Comparison of ENCODE assay signal across 8 cellular contexts in the genomic region with DNA sequence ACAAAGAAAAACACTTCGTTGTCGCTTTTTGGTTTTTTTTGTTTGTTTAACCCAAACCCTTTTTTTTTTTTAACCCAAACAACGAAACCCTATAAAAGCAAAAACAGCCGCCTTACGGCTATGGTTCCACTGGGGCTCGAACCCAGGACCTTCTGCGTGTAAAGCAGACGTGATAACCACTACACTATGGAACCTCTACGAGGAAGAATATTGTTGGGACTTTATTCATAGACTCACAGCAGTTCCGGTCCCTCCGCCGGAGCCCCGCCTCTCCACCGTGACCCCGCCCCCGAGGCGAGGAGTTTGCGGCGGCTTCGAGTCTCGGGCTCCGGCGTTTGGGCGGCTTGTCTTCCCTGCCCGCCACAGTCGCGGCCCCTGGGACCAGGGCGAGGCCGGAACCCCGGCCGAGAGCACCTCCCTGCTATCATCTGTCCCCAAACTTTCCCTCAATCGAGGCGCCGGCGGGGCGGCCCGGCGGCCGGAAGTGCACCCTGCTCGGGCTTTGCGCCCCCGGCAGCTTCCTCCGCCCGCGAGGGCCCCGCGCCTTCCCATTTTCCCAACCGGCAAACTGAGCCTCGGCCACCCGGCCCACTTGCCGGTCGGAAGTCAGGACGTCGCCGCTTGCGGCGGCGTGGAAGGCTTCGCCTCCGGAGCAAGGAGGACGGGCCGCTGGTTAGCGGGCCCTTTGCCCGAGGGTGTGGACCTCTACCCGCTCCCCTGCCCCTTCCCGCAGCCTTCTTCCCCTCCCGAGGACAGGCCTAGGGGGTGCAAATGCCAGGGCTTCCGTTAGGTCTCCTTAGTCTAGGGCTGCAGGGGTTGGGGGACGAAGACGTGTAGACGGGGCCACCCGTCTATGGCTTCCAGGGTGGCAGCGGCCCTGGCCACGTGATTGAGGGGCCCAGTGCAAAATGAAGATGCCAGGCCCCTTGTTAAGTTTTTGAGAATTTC. TPM values are rescaled to one million over a fixed set of nuclear protein-coding genes. Genes with fewer than 3 reads are reported as not detected.
DNase-seq lines count a peak whose midpoint lies in the region; ATAC-seq and TF ChIP-seq lines count a peak whose summit lies in the region.

No MANE protein-coding gene starts in this region.

- H3K9me3 Mint-ChIP-seq in neural progenitor cell, result peaks cover 16% of the 10 kb centered on the region

- no peaks in the 10 kb centered on the region for H3K79me1 ChIP-seq in IMR-90 (ENCODE audit: low read depth in 1 of 2, low read length in 2 of 2)

- H3K9me1 ChIP-seq in IMR-90 (ENCODE audit: insufficient read depth, low read length), result no peaks in the 10 kb centered on the region

- H3K9ac ChIP-seq in IMR-90 (ENCODE audit: low read depth, low read length), result peak overlapping the region; percentile 68
- H3K9ac ChIP-seq in neural progenitor cell, result no peak overlapping the region
- peak overlapping the region; percentile 58 to 70 for H3K9ac ChIP-seq in stomach smooth muscle (ENCODE audit: low read length in 2 of 2)

- H2BK120ac ChIP-seq in IMR-90 (ENCODE audit: low read depth, low read length), result no peak overlapping the region

- no peak for TF ChIP-seq POLR2A in IMR-90 (IDR thresholded peaks at IDR 0.05; ENCODE audit: low read depth, low read length)

- in situ Hi-C loops in IMR-90 (cut with MboI; ENCODE audit: low sequenced_read_pairs), result no loop called here

- POLR2A ChIA-PET in IMR-90 (lab: Charles Lee; ENCODE audit: unreplicated experiment), result interaction anchor here (0.6 to 0.7 kb wide), 2 partner anchors 56 to 101 kb away, joined by 3 to 5 read pairs; no protein-coding TSS in a partner anchor

- DNase-seq in IMR-90, result peak; percentile 54
- peak; percentile 77 for DNase-seq in RPMI8226
- DNase-seq in activated gamma-delta T cell (lab: John Stamatoyannopoulos, UW), result peak; percentile 50
- DNase-seq in foreskin keratinocyte, result peak; percentile 19 to 56
- peak; percentile 83 for DNase-seq in neural progenitor cell (ENCODE audit: low spot score)

- no peaks in the 10 kb centered on the region for H3K36me3 Mint-ChIP-seq in neural progenitor cell

- ATAC-seq in GM21576 (IDR thresholded peaks at IDR 0.05; ENCODE audit: unreplicated experiment) (peak; percentile 70), IMR-90 (ENCODE audit: low read depth) (peak; percentile 90), foreskin keratinocyte (peak; percentile 91)

- H3K4me2 ChIP-seq in DOHH2 (ENCODE audit: low read length), result peak overlapping the region; percentile 71
- H3K4me2 ChIP-seq in IMR-90 (ENCODE audit: low read depth, low read length), result peak overlapping the region; percentile 56
- peak overlapping the region; percentile 78 for H3K4me2 ChIP-seq in neural progenitor cell

- TF ChIP-seq RAD21 in IMR-90 (IDR thresholded peaks at IDR 0.05; ENCODE audit: low read length), result no peak

- H3K27ac ChIP-seq in DOHH2 (ENCODE audit: low read depth, low read length), result peak overlapping the region; percentile 48
- peak overlapping the region; percentile 48 for H3K27ac ChIP-seq in IMR-90 (ENCODE audit: insufficient read depth, low read length)
- peak overlapping the region; percentile 62 for H3K27ac ChIP-seq in foreskin keratinocyte
- H3K27ac ChIP-seq in neural progenitor cell, result no peak overlapping the region
- peak overlapping the region; percentile 49 for H3K27ac ChIP-seq in stomach smooth muscle (ENCODE audit: low read length)

- no peaks in the 10 kb centered on the region for H3K4me1 Mint-ChIP-seq in neural progenitor cell

- no peak overlapping the region for H2AK5ac ChIP-seq in IMR-90 (ENCODE audit: low read depth, low read length)

- dilution Hi-C loops in IMR-90 (cut with HindIII; ENCODE audit: low sequenced_read_pairs, unreplicated experiment), result no loop called here

- H3K27me3 ChIP-seq in DOHH2 (ENCODE audit: control insufficient read depth, low read length) (no peaks in the 10 kb centered on the region), IMR-90 (ENCODE audit: control insufficient read depth, insufficient read depth, low read length) (no peaks in the 10 kb centered on the region), foreskin keratinocyte (no peaks in the 10 kb centered on the region), neural progenitor cell (no peaks in the 10 kb centered on the region), stomach smooth muscle (ENCODE audit: control insufficient read depth in 1 of 2, insufficient read depth in 2 of 2, low read length in 2 of 2) (no peaks in the 10 kb centered on the region)

- no peak overlapping the region for H3K4ac ChIP-seq in IMR-90 (ENCODE audit: low read depth, low read length)

- H3F3A ChIP-seq in DOHH2 (ENCODE audit: control insufficient read depth, insufficient read depth) (no peaks in the 10 kb centered on the region), neural progenitor cell (ENCODE audit: low read depth) (no peaks in the 10 kb centered on the region)

- H3K27ac Mint-ChIP-seq in neural progenitor cell, result no peak overlapping the region

- peak overlapping the region; percentile 30; the same call in 1 of the 2 replicates for H4K5ac ChIP-seq in IMR-90 (ENCODE audit: low read depth, low read length)

- no peaks in the 10 kb centered on the region for H3K9me2 ChIP-seq in DOHH2 (replicated peaks; ENCODE audit: control insufficient read depth, low read length)

- CTCF ChIA-PET in IMR-90 (lab: Yijun Ruan, JAX), result no interaction called here

- no peak overlapping the region for H3K56ac ChIP-seq in IMR-90 (ENCODE audit: extremely low read depth, insufficient read depth, low read length)

- peaks cover 4% of the 10 kb centered on the region; the same call in 1 of the 2 replicates for H3K4me1 ChIP-seq in DOHH2 (ENCODE audit: control insufficient read depth, low read length)
- H3K4me1 ChIP-seq in IMR-90 (ENCODE audit: control insufficient read depth, insufficient read depth, low read length), result no peaks in the 10 kb centered on the region
- no peaks in the 10 kb centered on the region for H3K4me1 ChIP-seq in foreskin keratinocyte
- no peaks in the 10 kb centered on the region for H3K4me1 ChIP-seq in neural progenitor cell
- peaks cover 4% of the 10 kb centered on the region for H3K4me1 ChIP-seq in stomach smooth muscle (ENCODE audit: control insufficient read depth, insufficient read depth, low read length)

- H2AFZ ChIP-seq in IMR-90 (replicated peaks; ENCODE audit: low read length, poor library complexity) (peak overlapping the region; percentile 88), neural progenitor cell (replicated peaks) (peak overlapping the region; percentile 76)

- no peaks in the 10 kb centered on the region for H3K36me3 ChIP-seq in DOHH2 (ENCODE audit: control insufficient read depth, low read length)
- H3K36me3 ChIP-seq in IMR-90 (ENCODE audit: control insufficient read depth, insufficient read depth, low read length), result no peaks in the 10 kb centered on the region
- H3K36me3 ChIP-seq in neural progenitor cell, result no peaks in the 10 kb centered on the region
- no peaks in the 10 kb centered on the region for H3K36me3 ChIP-seq in stomach smooth muscle (ENCODE audit: control insufficient read depth in 2 of 2, insufficient read depth in 2 of 2, low read length in 2 of 2)

- H4K20me1 ChIP-seq in DOHH2 (ENCODE audit: control insufficient read depth, insufficient read depth, low read depth, low read length) (no peaks in the 10 kb centered on the region), IMR-90 (ENCODE audit: insufficient read depth, low read length) (no peaks in the 10 kb centered on the region), neural progenitor cell (ENCODE audit: low read depth) (no peaks in the 10 kb centered on the region)

- H3K14ac ChIP-seq in IMR-90 (replicated peaks; ENCODE audit: low read depth, low read length), result no peak overlapping the region

- peaks cover 21% of the 10 kb centered on the region for H3K27me3 Mint-ChIP-seq in neural progenitor cell (ENCODE audit: insufficient read depth, low read depth)

- TF ChIP-seq CTCF in DOHH2 (IDR thresholded peaks at IDR 0.05; ENCODE audit: low read depth, low read length, poor library complexity, severe bottlenecking), result no peak
- TF ChIP-seq CTCF in IMR-90 (conservative IDR thresholded peaks at IDR 0.05; ENCODE audit: low read depth, low read length), result no peak
- TF ChIP-seq CTCF in foreskin keratinocyte (conservative IDR thresholded peaks at IDR 0.05), result no peak
- TF ChIP-seq CTCF in neural progenitor cell (IDR thresholded peaks at IDR 0.05), result no peak

- no peak overlapping the region for H3K18ac ChIP-seq in IMR-90 (ENCODE audit: low read depth, low read length)

- intact Hi-C loops in IMR-90 (cut with micrococcal nuclease), result loop anchor here (2.0 to 5.0 kb wide), 2 partner anchors 212 to 250 kb away; partner anchors contain the start of gene CDKL5

- H2BK20ac ChIP-seq in IMR-90 (ENCODE audit: low read depth, low read length), result no peak overlapping the region

- H3K4me3 Mint-ChIP-seq in neural progenitor cell, result peak overlapping the region; percentile 84

- peak overlapping the region; percentile 11 for H2AK9ac ChIP-seq in IMR-90 (replicated peaks; ENCODE audit: low read depth, low read length, poor library complexity)

- H3K4me3 ChIP-seq in DOHH2 (ENCODE audit: low read length) (peak overlapping the region; percentile 78), IMR-90 (ENCODE audit: insufficient read depth, low read depth, low read length) (peak overlapping the region; percentile 70), neural progenitor cell (peak overlapping the region; percentile 63), stomach smooth muscle (ENCODE audit: low read length in 2 of 2) (peak overlapping the region; percentile 57 to 73)

- H4K91ac ChIP-seq in IMR-90 (ENCODE audit: insufficient read depth, low read depth, low read length), result no peak overlapping the region

- H3K9me3 ChIP-seq in DOHH2 (ENCODE audit: control insufficient read depth, insufficient read depth, low read length) (no peaks in the 10 kb centered on the region), IMR-90 (ENCODE audit: control insufficient read depth, insufficient read depth, low read length) (no peaks in the 10 kb centered on the region), neural progenitor cell (ENCODE audit: low read depth) (no peaks in the 10 kb centered on the region), stomach smooth muscle (ENCODE audit: control insufficient read depth in 2 of 2, low read length in 2 of 2) (no peaks in the 10 kb centered on the region)

- H3K79me2 ChIP-seq in DOHH2 (ENCODE audit: control insufficient read depth, low read length) (no peaks in the 10 kb centered on the region), neural progenitor cell (ENCODE audit: low read depth) (no peaks in the 10 kb centered on the region)

- peak overlapping the region; percentile 37 to 87; a peak in 1 of 4 replicates for H4K8ac ChIP-seq in IMR-90 (ENCODE audit: low read depth in 2 of 2, low read length in 2 of 2)

- H2BK15ac ChIP-seq in IMR-90 (ENCODE audit: low read depth, low read length), result no peak overlapping the region

- BruUV-seq in IMR-90 (replicated peaks; lab: Mats Ljungman, UMichigan), result no TSS peak

- 26% methylated on average over 36 of the region's 74 CpGs; no CpG with 5 or more reads in 1 of the 2 experiments for WGBS in IMR-90 (ENCODE audit: extremely low coverage in 2 of 2, insufficient read length in 1 of 2), 2 experiments

- no peak overlapping the region for H3K23ac ChIP-seq in IMR-90 (ENCODE audit: low read depth, low read length)

- H2BK5ac ChIP-seq in IMR-90 (ENCODE audit: low read depth, low read length, poor library complexity, severe bottlenecking), result no peak overlapping the region

RNA-seq across cellular contexts. Expression of gene RS1, which starts 3.2 kb away (rescaled TPM):
- total RNA-seq in IMR-90 (2012; rRNA removed) (not detected in 2 replicates), foreskin keratinocyte (not detected in 2 replicates), neural progenitor cell (ENCODE audit: low replicate concordance) (not detected in 2 replicates)
- polyA plus RNA-seq in IMR-90 (2012; rRNA removed) (not detected in 2 replicates), foreskin keratinocyte (not detected in 2 replicates)
- polyA plus RNA-seq in IMR-90 (2012; cell fraction: cytosol; rRNA removed), result not detected in 2 replicates
- not detected in 2 replicates for polyA plus RNA-seq in IMR-90 (2012; cell fraction: nucleus; rRNA removed; ENCODE audit: low replicate concordance)

RNA-seq across cellular contexts. Expression of gene PPEF1, which starts 32.4 kb away (rescaled TPM):
- total RNA-seq in IMR-90 (2012; rRNA removed), result not detected in 2 replicates
- not detected in 2 replicates for polyA plus RNA-seq in IMR-90 (2012; rRNA removed)
- polyA plus RNA-seq in IMR-90 (2012; cell fraction: cytosol; rRNA removed), result not detected in 2 replicates
- not detected in 2 replicates for polyA plus RNA-seq in IMR-90 (2012; cell fraction: nucleus; rRNA removed; ENCODE audit: low replicate concordance)
- not detected in 2 replicates for total RNA-seq in foreskin keratinocyte
- polyA plus RNA-seq in foreskin keratinocyte, result not detected in 2 replicates
- 0.26 and 0.34 TPM in 2 replicates for total RNA-seq in neural progenitor cell (ENCODE audit: low replicate concordance)
